ENCODE assay signal across 12 cellular contexts in genomic region chr19:18421371-18421959, GRCh38. TPM values are rescaled to one million over a fixed set of nuclear protein-coding genes. Genes with fewer than 3 reads are reported as not detected.
A peak's percentile ranks its signal among the peaks of the same experiment; 100 is the strongest.
DNase-seq lines count a peak whose midpoint lies in the region; ATAC-seq and TF ChIP-seq lines count a peak whose summit lies in the region.
"Had no signal": no experiment of that assay in that cellular context is flagged by ENCODE, and none has a peak within 500 bp of the region (broad histone marks: within the 10 kb centered on the region; RNA-seq: fewer than 3 reads in every experiment).

No MANE protein-coding gene starts in this region.

- peak overlapping the region; percentile 89 for H3K27ac Mint-ChIP-seq in activated T-helper 2 cell treated with anti-CD3 and anti-CD28 coated beads, Interferon-gamma antibody, Interleukin-2, Interleukin-4, amounts not matched to agents 10 μg/mL and 5 μg/mL and 100 μg/mL, durations not matched to agents 14 hours and 24 hours and 36 hours
- H3K27ac Mint-ChIP-seq: stimulated activated memory B cell treated with anti-CD40 and anti-IgM and Interleukin-4, amounts not matched to agents 10 μg/mL and 1 μg/mL and 100 μg/mL, for 72 hours had no signal

- no peaks in the 10 kb centered on the region for H3K9me3 Mint-ChIP-seq in activated T-helper 2 cell treated with anti-CD3 and anti-CD28 coated beads, Interferon-gamma antibody, Interleukin-2, Interleukin-4, amounts not matched to agents 10 μg/mL and 5 μg/mL and 100 μg/mL, durations not matched to agents 14 hours and 24 hours and 36 hours
- H3K9me3 Mint-ChIP-seq: stimulated activated memory B cell treated with anti-CD40 and anti-IgM and Interleukin-4, amounts not matched to agents 10 μg/mL and 1 μg/mL and 100 μg/mL, for 72 hours had no signal

- H3K4me3 ChIP-seq in right cardiac atrium (ENCODE audit: low read length) (no peak overlapping the region), lower lobe of right lung (no peak overlapping the region)

- H3K4me1 ChIP-seq in right cardiac atrium (ENCODE audit: control insufficient read depth, insufficient read depth, low read length) (peaks cover 17% of the 10 kb centered on the region), lower lobe of right lung (peaks cover 74% of the 10 kb centered on the region)

- in situ Hi-C loops in ACHN (cut with HindIII; ENCODE audit: low pct_ligation_motif_present, low pct_unique_long_range_greater_than_20kb, low sequenced_read_pairs): no loop called here

- H3K4me3 Mint-ChIP-seq in activated T-helper 2 cell treated with anti-CD3 and anti-CD28 coated beads, Interferon-gamma antibody, Interleukin-2, Interleukin-4, amounts not matched to agents 10 μg/mL and 5 μg/mL and 100 μg/mL, durations not matched to agents 14 hours and 24 hours and 36 hours (ENCODE audit: low read depth): peak overlapping the region; percentile 88

- 75% methylated on average over 12 of the region's 12 CpGs for WGBS in right cardiac atrium

- no peaks in the 10 kb centered on the region for H3K36me3 ChIP-seq in lower lobe of right lung

- no peaks in the 10 kb centered on the region for H3K27me3 Mint-ChIP-seq in activated T-helper 2 cell treated with anti-CD3 and anti-CD28 coated beads, Interferon-gamma antibody, Interleukin-2, Interleukin-4, amounts not matched to agents 10 μg/mL and 5 μg/mL and 100 μg/mL, durations not matched to agents 14 hours and 24 hours and 36 hours (ENCODE audit: low read depth)

- no peaks in the 10 kb centered on the region for H3K9me3 ChIP-seq in right cardiac atrium (ENCODE audit: control insufficient read depth, low read length)
- no peaks in the 10 kb centered on the region for H3K9me3 ChIP-seq in lower lobe of right lung

- H3K36me3 Mint-ChIP-seq in activated T-helper 2 cell treated with anti-CD3 and anti-CD28 coated beads, Interferon-gamma antibody, Interleukin-2, Interleukin-4, amounts not matched to agents 10 μg/mL and 5 μg/mL and 100 μg/mL, durations not matched to agents 14 hours and 24 hours and 36 hours (ENCODE audit: low read depth): peaks cover 13% of the 10 kb centered on the region
- H3K36me3 Mint-ChIP-seq: stimulated activated memory B cell treated with anti-CD40 and anti-IgM and Interleukin-4, amounts not matched to agents 10 μg/mL and 1 μg/mL and 100 μg/mL, for 72 hours had no signal

- H3K4me1 Mint-ChIP-seq in activated T-helper 2 cell treated with anti-CD3 and anti-CD28 coated beads, Interferon-gamma antibody, Interleukin-2, Interleukin-4, amounts not matched to agents 10 μg/mL and 5 μg/mL and 100 μg/mL, durations not matched to agents 14 hours and 24 hours and 36 hours (ENCODE audit: low read depth): peaks cover 57% of the 10 kb centered on the region

- intact Hi-C loops in right cardiac atrium (cut with DNase I) (no loop called here), Right ventricle myocardium superior (cut with DNase I) (no loop called here), lower lobe of right lung (cut with DNase I) (no loop called here)
- intact Hi-C loops in activated T-helper 2 cell treated with anti-CD3 and anti-CD28 coated beads, Interferon-gamma antibody, Interleukin-2, Interleukin-4, amounts not matched to agents 10 μg/mL and 5 μg/mL and 100 μg/mL, durations not matched to agents 14 hours and 24 hours and 36 hours (cut with micrococcal nuclease): no loop called here

- DNase-seq in right cardiac atrium (peak in 2 of 3 donors; percentile 55 to 60), Right ventricle myocardium superior (no peak), lower lobe of right lung (peak; percentile 43), anterior cingulate cortex (lab: John Stamatoyannopoulos, UW) (no peak), NCI-H2171 (lab: John Stamatoyannopoulos, UW) (no peak), ACHN (no peak)
- no peak for DNase-seq in activated T-helper 2 cell treated with anti-CD3 and anti-CD28 coated beads, Interferon-gamma antibody, Interleukin-2, Interleukin-4, amounts not matched to agents 10 μg/mL and 5 μg/mL and 100 μg/mL, durations not matched to agents 14 hours and 24 hours and 36 hours (ENCODE audit: low spot score)
- DNase-seq: activated CD4-positive, alpha-beta T cell treated with anti-CD3 and anti-CD28 coated beads for 48 hours; DMS 273 treated with DMSO at 0.1 percent for 48 hours had no signal

- ATAC-seq in right cardiac atrium: no peak
- ATAC-seq in Right ventricle myocardium superior (ENCODE audit: poor library complexity): no peak
- ATAC-seq in lower lobe of right lung: no peak
- ATAC-seq in HG03039 (IDR thresholded peaks at IDR 0.05; ENCODE audit: unreplicated experiment): no peak
- ATAC-seq: stimulated activated memory B cell treated with anti-CD40 and anti-IgM and Interleukin-4, amounts not matched to agents 10 μg/mL and 1 μg/mL and 100 μg/mL, for 72 hours had no signal

- no peak for TF ChIP-seq CTCF in lower lobe of right lung (IDR thresholded peaks at IDR 0.05)

- H3K27me3 ChIP-seq in right cardiac atrium (ENCODE audit: control insufficient read depth, insufficient read depth) (no peaks in the 10 kb centered on the region), lower lobe of right lung (ENCODE audit: low read depth) (no peaks in the 10 kb centered on the region)

- H3K27ac ChIP-seq in right cardiac atrium (ENCODE audit: low read length) (no peak overlapping the region), lower lobe of right lung (no peak overlapping the region)

RNA-seq across cellular contexts. Expression of gene SSBP4, which starts 2.3 kb away (rescaled TPM):
- total RNA-seq in right cardiac atrium (10 to 100 TPM; 32.7 to 40.0 (median 37.8) TPM), Right ventricle myocardium superior (30.4 TPM), lower lobe of right lung (65.6 TPM)
- 36.2 TPM for polyA plus RNA-seq in right cardiac atrium
- 133 and 146 TPM in 2 replicates for total RNA-seq in activated T-helper 2 cell treated with anti-CD3 and anti-CD28 coated beads, Interferon-gamma antibody, Interleukin-2, Interleukin-4, amounts not matched to agents 10 μg/mL and 5 μg/mL and 100 μg/mL, durations not matched to agents 14 hours and 24 hours and 36 hours

RNA-seq across cellular contexts. Expression of gene ISYNA1, which starts 16.5 kb away (rescaled TPM):
- 10 to 100 TPM; 36.9 to 55.4 (median 45.3) TPM for total RNA-seq in right cardiac atrium
- polyA plus RNA-seq in right cardiac atrium: 50.7 TPM
- total RNA-seq in Right ventricle myocardium superior: 26.0 TPM
- 15.1 and 20.3 TPM in 2 replicates for total RNA-seq in activated T-helper 2 cell treated with anti-CD3 and anti-CD28 coated beads, Interferon-gamma antibody, Interleukin-2, Interleukin-4, amounts not matched to agents 10 μg/mL and 5 μg/mL and 100 μg/mL, durations not matched to agents 14 hours and 24 hours and 36 hours
- total RNA-seq in lower lobe of right lung: 30.6 TPM

RNA-seq across cellular contexts. Expression of gene LRRC25, which starts 24.0 kb away (rescaled TPM):
- total RNA-seq in right cardiac atrium (1 to 10 TPM; 3.1 to 4.3 (median 3.7) TPM), Right ventricle myocardium superior (3.6 TPM), lower lobe of right lung (35.4 TPM)
- 1.5 TPM for polyA plus RNA-seq in right cardiac atrium
- not detected in 2 replicates for total RNA-seq in activated T-helper 2 cell treated with anti-CD3 and anti-CD28 coated beads, Interferon-gamma antibody, Interleukin-2, Interleukin-4, amounts not matched to agents 10 μg/mL and 5 μg/mL and 100 μg/mL, durations not matched to agents 14 hours and 24 hours and 36 hours
- total RNA-seq: M059J had no signal

RNA-seq across cellular contexts. Expression of gene GDF15, which starts 35.5 kb away (rescaled TPM):
- total RNA-seq in right cardiac atrium: under 1 TPM in 3 of 4 donors, not detected in 1; 0.50 to 0.60 (median 0.53) TPM
- polyA plus RNA-seq in right cardiac atrium: 0.25 TPM
- total RNA-seq in Right ventricle myocardium superior: 0.54 TPM
- not detected in 2 replicates for total RNA-seq in activated T-helper 2 cell treated with anti-CD3 and anti-CD28 coated beads, Interferon-gamma antibody, Interleukin-2, Interleukin-4, amounts not matched to agents 10 μg/mL and 5 μg/mL and 100 μg/mL, durations not matched to agents 14 hours and 24 hours and 36 hours
- 21.2 TPM for total RNA-seq in lower lobe of right lung

Comparison
In these comparisons a context has a peak if more than half of its experiments do, and no peak if none do; other contexts are left out.
1. DNase-seq: peak in right cardiac atrium (2 of 3) and lower lobe of right lung (single experiment); none in Right ventricle myocardium superior (single experiment), activated T-helper 2 cell treated with anti-CD3 and anti-CD28 coated beads, Interferon-gamma antibody, Interleukin-2, Interleukin-4, amounts not matched to agents 10 μg/mL and 5 μg/mL and 100 μg/mL, durations not matched to agents 14 hours and 24 hours and 36 hours (single experiment), anterior cingulate cortex (0 of 58), NCI-H2171 (single experiment) and ACHN (single experiment).